14 cellular contexts compared by ENCODE assay signal in genomic region chr11:36347384-36347906, GRCh38. TPM values are rescaled to one million over a fixed set of nuclear protein-coding genes. Genes with fewer than 3 reads are reported as not detected.
DNase-seq lines count a peak whose midpoint lies in the region; ATAC-seq lines count a peak whose summit lies in the region.
"Had no signal": no experiment of that assay in that cellular context is flagged by ENCODE, and none has a peak within 500 bp of the region (broad histone marks: within the 10 kb centered on the region; RNA-seq: fewer than 3 reads in every experiment).

No MANE protein-coding gene starts in this region.

- CTCF ChIA-PET in activated CD4-positive, alpha-beta memory T cell treated with anti-CD3 and anti-CD28 coated beads for 36 hours (lab: Charles Lee): interaction anchor here (1.0 to 1.4 kb wide), 4 partner anchors 55 to 155 kb away, joined by 3 to 5 read pairs (median 3); no protein-coding TSS in a partner anchor
- CTCF ChIA-PET in activated CD4-positive, alpha-beta memory T cell treated with anti-CD3 and anti-CD28 coated beads, Interleukin-2, amount 10 ng/mL, durations not matched to agents 7 days and 5 days (lab: Charles Lee): interaction anchor here (1.2 to 1.4 kb wide), 3 partner anchors 55 to 145 kb away, joined by 3 to 4 read pairs (median 3); no protein-coding TSS in a partner anchor

- H3K4me1 Mint-ChIP-seq in activated CD4-positive, alpha-beta memory T cell treated with anti-CD3 and anti-CD28 coated beads for 36 hours (ENCODE audit: low read depth): peaks cover 36% of the 10 kb centered on the region
- peaks cover 10% of the 10 kb centered on the region for H3K4me1 Mint-ChIP-seq in activated CD4-positive, alpha-beta memory T cell treated with anti-CD3 and anti-CD28 coated beads, Interleukin-2, amount 10 ng/mL, durations not matched to agents 7 days and 5 days
- peaks cover 35% of the 10 kb centered on the region for H3K4me1 Mint-ChIP-seq in activated T-helper 2 cell treated with anti-CD3 and anti-CD28 coated beads, Interferon-gamma antibody, Interleukin-2, Interleukin-4, amounts not matched to agents 10 μg/mL and 5 μg/mL and 100 μg/mL, durations not matched to agents 14 hours and 24 hours and 36 hours (ENCODE audit: low read depth)
- H3K4me1 Mint-ChIP-seq in stimulated activated memory B cell treated with anti-CD40 and anti-IgM and Interleukin-4, amounts not matched to agents 10 μg/mL and 1 μg/mL and 100 μg/mL, for 72 hours: peaks cover 23% of the 10 kb centered on the region

- no peaks in the 10 kb centered on the region for H3K9me3 Mint-ChIP-seq in activated CD4-positive, alpha-beta memory T cell treated with anti-CD3 and anti-CD28 coated beads for 36 hours
- no peaks in the 10 kb centered on the region for H3K9me3 Mint-ChIP-seq in activated CD4-positive, alpha-beta memory T cell treated with anti-CD3 and anti-CD28 coated beads, Interleukin-2, amount 10 ng/mL, durations not matched to agents 7 days and 5 days
- H3K9me3 Mint-ChIP-seq in activated T-helper 2 cell treated with anti-CD3 and anti-CD28 coated beads, Interferon-gamma antibody, Interleukin-2, Interleukin-4, amounts not matched to agents 10 μg/mL and 5 μg/mL and 100 μg/mL, durations not matched to agents 14 hours and 24 hours and 36 hours: no peaks in the 10 kb centered on the region
- no peaks in the 10 kb centered on the region for H3K9me3 Mint-ChIP-seq in stimulated activated memory B cell treated with anti-CD40 and anti-IgM and Interleukin-4, amounts not matched to agents 10 μg/mL and 1 μg/mL and 100 μg/mL, for 72 hours

- H3K27me3 Mint-ChIP-seq in activated CD4-positive, alpha-beta memory T cell treated with anti-CD3 and anti-CD28 coated beads for 36 hours: peaks cover 6% of the 10 kb centered on the region
- H3K27me3 Mint-ChIP-seq in activated CD4-positive, alpha-beta memory T cell treated with anti-CD3 and anti-CD28 coated beads, Interleukin-2, amount 10 ng/mL, durations not matched to agents 7 days and 5 days: peaks cover 19% of the 10 kb centered on the region
- peaks cover 28% of the 10 kb centered on the region for H3K27me3 Mint-ChIP-seq in activated T-helper 2 cell treated with anti-CD3 and anti-CD28 coated beads, Interferon-gamma antibody, Interleukin-2, Interleukin-4, amounts not matched to agents 10 μg/mL and 5 μg/mL and 100 μg/mL, durations not matched to agents 14 hours and 24 hours and 36 hours (ENCODE audit: low read depth)
- H3K27me3 Mint-ChIP-seq in stimulated activated memory B cell treated with anti-CD40 and anti-IgM and Interleukin-4, amounts not matched to agents 10 μg/mL and 1 μg/mL and 100 μg/mL, for 72 hours: peaks cover 12% of the 10 kb centered on the region

- ATAC-seq in HG02642 (IDR thresholded peaks at IDR 0.05; ENCODE audit: poor library complexity, unreplicated experiment): peak; percentile 55
- peak; percentile 75 for ATAC-seq in stimulated activated memory B cell treated with anti-CD40 and anti-IgM and Interleukin-4, amounts not matched to agents 10 μg/mL and 1 μg/mL and 100 μg/mL, for 72 hours
- ATAC-seq in GM19397 (IDR thresholded peaks at IDR 0.05; ENCODE audit: unreplicated experiment): no peak

- intact Hi-C loops in activated CD4-positive, alpha-beta memory T cell treated with anti-CD3 and anti-CD28 coated beads for 36 hours (cut with micrococcal nuclease): loop anchor here (2.0 kb wide), 1 partner anchor 35 kb away; no protein-coding TSS in a partner anchor
- intact Hi-C loops in activated T-helper 2 cell treated with anti-CD3 and anti-CD28 coated beads, Interferon-gamma antibody, Interleukin-2, Interleukin-4, amounts not matched to agents 10 μg/mL and 5 μg/mL and 100 μg/mL, durations not matched to agents 14 hours and 24 hours and 36 hours (cut with micrococcal nuclease): no loop called here

- POLR2A ChIA-PET in activated CD4-positive, alpha-beta memory T cell treated with anti-CD3 and anti-CD28 coated beads for 36 hours (lab: Charles Lee): interaction anchor here (1.5 kb wide), 1 partner anchor 30 kb away, joined by 9 read pairs; no protein-coding TSS in a partner anchor
- POLR2A ChIA-PET in activated CD4-positive, alpha-beta memory T cell treated with anti-CD3 and anti-CD28 coated beads, Interleukin-2, amount 10 ng/mL, durations not matched to agents 7 days and 5 days (lab: Charles Lee): no interaction called here

- H3K4me3 Mint-ChIP-seq in activated CD4-positive, alpha-beta memory T cell treated with anti-CD3 and anti-CD28 coated beads for 36 hours: no peak overlapping the region
- no peak overlapping the region for H3K4me3 Mint-ChIP-seq in activated CD4-positive, alpha-beta memory T cell treated with anti-CD3 and anti-CD28 coated beads, Interleukin-2, amount 10 ng/mL, durations not matched to agents 7 days and 5 days
- H3K4me3 Mint-ChIP-seq in activated T-helper 2 cell treated with anti-CD3 and anti-CD28 coated beads, Interferon-gamma antibody, Interleukin-2, Interleukin-4, amounts not matched to agents 10 μg/mL and 5 μg/mL and 100 μg/mL, durations not matched to agents 14 hours and 24 hours and 36 hours (ENCODE audit: low read depth): no peak overlapping the region
- no peak overlapping the region for H3K4me3 Mint-ChIP-seq in stimulated activated memory B cell treated with anti-CD40 and anti-IgM and Interleukin-4, amounts not matched to agents 10 μg/mL and 1 μg/mL and 100 μg/mL, for 72 hours

- no peaks in the 10 kb centered on the region for H3K36me3 Mint-ChIP-seq in activated CD4-positive, alpha-beta memory T cell treated with anti-CD3 and anti-CD28 coated beads for 36 hours
- no peaks in the 10 kb centered on the region for H3K36me3 Mint-ChIP-seq in activated CD4-positive, alpha-beta memory T cell treated with anti-CD3 and anti-CD28 coated beads, Interleukin-2, amount 10 ng/mL, durations not matched to agents 7 days and 5 days (ENCODE audit: low read depth)
- H3K36me3 Mint-ChIP-seq in activated T-helper 2 cell treated with anti-CD3 and anti-CD28 coated beads, Interferon-gamma antibody, Interleukin-2, Interleukin-4, amounts not matched to agents 10 μg/mL and 5 μg/mL and 100 μg/mL, durations not matched to agents 14 hours and 24 hours and 36 hours (ENCODE audit: low read depth): no peaks in the 10 kb centered on the region
- H3K36me3 Mint-ChIP-seq in stimulated activated memory B cell treated with anti-CD40 and anti-IgM and Interleukin-4, amounts not matched to agents 10 μg/mL and 1 μg/mL and 100 μg/mL, for 72 hours: no peaks in the 10 kb centered on the region

- no peak for DNase-seq in activated CD4-positive, alpha-beta memory T cell treated with anti-CD3 and anti-CD28 coated beads for 36 hours
- no peak for DNase-seq in activated CD4-positive, alpha-beta memory T cell treated with anti-CD3 and anti-CD28 coated beads, Interleukin-2, amount 10 ng/mL, durations not matched to agents 7 days and 5 days
- no peak for DNase-seq in activated T-helper 2 cell treated with anti-CD3 and anti-CD28 coated beads, Interferon-gamma antibody, Interleukin-2, Interleukin-4, amounts not matched to agents 10 μg/mL and 5 μg/mL and 100 μg/mL, durations not matched to agents 14 hours and 24 hours and 36 hours (ENCODE audit: low spot score)
- no peak for DNase-seq in NCI-H2081 (lab: John Stamatoyannopoulos, UW)
- DNase-seq in DMS114 treated with DMSO at 0.1 percent for 48 hours (lab: John Stamatoyannopoulos, UW; ENCODE audit: unreplicated experiment): no peak
- DNase-seq: DMS53, H7, KG1, NCI-H1092 treated with DMSO at 0.1 percent for 48 hours, NCI-H1694, NCI-H446 treated with DMSO at 0.1 percent for 48 hours had no signal

- H3K27ac Mint-ChIP-seq in activated CD4-positive, alpha-beta memory T cell treated with anti-CD3 and anti-CD28 coated beads for 36 hours: peak overlapping the region; percentile 85
- no peak overlapping the region for H3K27ac Mint-ChIP-seq in activated CD4-positive, alpha-beta memory T cell treated with anti-CD3 and anti-CD28 coated beads, Interleukin-2, amount 10 ng/mL, durations not matched to agents 7 days and 5 days
- H3K27ac Mint-ChIP-seq in activated T-helper 2 cell treated with anti-CD3 and anti-CD28 coated beads, Interferon-gamma antibody, Interleukin-2, Interleukin-4, amounts not matched to agents 10 μg/mL and 5 μg/mL and 100 μg/mL, durations not matched to agents 14 hours and 24 hours and 36 hours: peak overlapping the region; percentile 44
- no peak overlapping the region for H3K27ac Mint-ChIP-seq in stimulated activated memory B cell treated with anti-CD40 and anti-IgM and Interleukin-4, amounts not matched to agents 10 μg/mL and 1 μg/mL and 100 μg/mL, for 72 hours

RNA-seq across cellular contexts. Expression of gene PRR5L, which starts 51.4 kb away (rescaled TPM):
- total RNA-seq in activated CD4-positive, alpha-beta memory T cell treated with anti-CD3 and anti-CD28 coated beads for 36 hours: 10 to 100 TPM; 42.7 to 43.6 TPM
- total RNA-seq in activated CD4-positive, alpha-beta memory T cell treated with anti-CD3 and anti-CD28 coated beads, Interleukin-2, amount 10 ng/mL, durations not matched to agents 7 days and 5 days: 10 to 100 TPM; 30.2 to 32.0 TPM
- 23.4 and 32.7 TPM in 2 replicates for total RNA-seq in activated T-helper 2 cell treated with anti-CD3 and anti-CD28 coated beads, Interferon-gamma antibody, Interleukin-2, Interleukin-4, amounts not matched to agents 10 μg/mL and 5 μg/mL and 100 μg/mL, durations not matched to agents 14 hours and 24 hours and 36 hours

RNA-seq across cellular contexts. Expression of gene COMMD9, which starts 58.2 kb away (rescaled TPM):
- 10 to 100 TPM; 23.7 to 28.1 TPM for total RNA-seq in activated CD4-positive, alpha-beta memory T cell treated with anti-CD3 and anti-CD28 coated beads for 36 hours
- 10 to 100 TPM; 30.5 to 34.1 TPM for total RNA-seq in activated CD4-positive, alpha-beta memory T cell treated with anti-CD3 and anti-CD28 coated beads, Interleukin-2, amount 10 ng/mL, durations not matched to agents 7 days and 5 days
- 35.8 and 39.8 TPM in 2 replicates for total RNA-seq in activated T-helper 2 cell treated with anti-CD3 and anti-CD28 coated beads, Interferon-gamma antibody, Interleukin-2, Interleukin-4, amounts not matched to agents 10 μg/mL and 5 μg/mL and 100 μg/mL, durations not matched to agents 14 hours and 24 hours and 36 hours

Comparison
In these comparisons a context has a peak if more than half of its experiments do, and no peak if none do; other contexts are left out.
1. H3K27ac Mint-ChIP-seq: peak in activated CD4-positive, alpha-beta memory T cell treated with anti-CD3 and anti-CD28 coated beads for 36 hours (single experiment) and activated T-helper 2 cell treated with anti-CD3 and anti-CD28 coated beads, Interferon-gamma antibody, Interleukin-2, Interleukin-4, amounts not matched to agents 10 μg/mL and 5 μg/mL and 100 μg/mL, durations not matched to agents 14 hours and 24 hours and 36 hours (single experiment); none in activated CD4-positive, alpha-beta memory T cell treated with anti-CD3 and anti-CD28 coated beads, Interleukin-2, amount 10 ng/mL, durations not matched to agents 7 days and 5 days (single experiment) and stimulated activated memory B cell treated with anti-CD40 and anti-IgM and Interleukin-4, amounts not matched to agents 10 μg/mL and 1 μg/mL and 100 μg/mL, for 72 hours (single experiment).